Comparison of ENCODE assay signal across 18 cellular contexts in the genomic region with DNA sequence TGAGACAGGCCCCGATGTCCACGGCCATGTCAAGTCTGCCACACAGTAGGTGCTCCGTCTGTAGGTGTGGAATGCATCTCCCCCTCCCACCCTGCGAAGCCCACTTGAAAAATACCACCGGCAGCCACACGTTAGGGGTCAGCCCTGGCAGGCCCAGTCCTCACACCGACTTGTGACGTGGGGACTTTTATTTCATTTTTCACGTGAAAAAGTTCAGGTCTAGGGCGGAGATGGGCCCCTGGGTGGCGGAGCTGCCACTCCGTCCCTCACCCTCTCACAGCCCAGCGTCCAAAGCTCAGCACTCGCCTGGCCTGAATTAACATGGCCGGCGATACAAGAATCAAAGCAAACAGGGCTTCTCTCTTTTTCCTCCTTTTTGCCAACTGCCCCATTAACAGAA. TPM values are rescaled to one million over a fixed set of nuclear protein-coding genes. Genes with fewer than 3 reads are reported as not detected.
"Had no signal": no experiment of that assay in that cellular context is flagged by ENCODE, and none has a peak within 500 bp of the region (broad histone marks: within the 10 kb centered on the region; RNA-seq: fewer than 3 reads in every experiment).

No MANE protein-coding gene starts in this region.

- H3K9me3 Mint-ChIP-seq: activated CD8-positive, alpha-beta T cell treated with anti-CD3 and anti-CD28 coated beads for 36 hours; activated naive CD4-positive, alpha-beta T cell treated with anti-CD3 and anti-CD28 coated beads, Interleukin-2, amount 50 U/mL, for 72 hours; activated T-cell treated with anti-CD3 and anti-CD28 coated beads, Interleukin-2, amount 50 U/mL, for 72 hours; natural killer cell treated with Interleukin-12 subunit alpha and Interleukin-12 subunit beta and Interleukin-15 and Interleukin-18, amount 100 ng/mL, for 72 hours had no signal

- H3K4me3 ChIP-seq: body of pancreas, esophagus squamous epithelium, smooth muscle cell, stomach had no signal

- H3K9me3 ChIP-seq: body of pancreas, esophagus squamous epithelium, stomach had no signal

- H3K27ac Mint-ChIP-seq: activated CD8-positive, alpha-beta T cell treated with anti-CD3 and anti-CD28 coated beads for 36 hours; activated T-cell treated with anti-CD3 and anti-CD28 coated beads, Interleukin-2, amount 50 U/mL, for 72 hours; natural killer cell treated with Interleukin-12 subunit alpha and Interleukin-12 subunit beta and Interleukin-15 and Interleukin-18, amount 100 ng/mL, for 72 hours had no signal

- H3K36me3 Mint-ChIP-seq: activated naive CD4-positive, alpha-beta T cell treated with anti-CD3 and anti-CD28 coated beads, Interleukin-2, amount 50 U/mL, for 72 hours; natural killer cell treated with Interleukin-12 subunit alpha and Interleukin-12 subunit beta and Interleukin-15 and Interleukin-18, amount 100 ng/mL, for 72 hours had no signal

- H3K4me3 Mint-ChIP-seq: activated CD8-positive, alpha-beta T cell treated with anti-CD3 and anti-CD28 coated beads for 36 hours; natural killer cell treated with Interleukin-12 subunit alpha and Interleukin-12 subunit beta and Interleukin-15 and Interleukin-18, amount 100 ng/mL, for 72 hours; T-helper 17 cell had no signal

- H3K36me3 ChIP-seq: esophagus squamous epithelium, stomach had no signal

- ATAC-seq: activated CD8-positive, alpha-beta T cell treated with anti-CD3 and anti-CD28 coated beads for 36 hours; activated naive CD4-positive, alpha-beta T cell treated with anti-CD3 and anti-CD28 coated beads, Interleukin-2, amount 50 U/mL, for 72 hours; activated T-cell treated with anti-CD3 and anti-CD28 coated beads, Interleukin-2, amount 50 U/mL, for 72 hours; body of pancreas; natural killer cell treated with Interleukin-12 subunit alpha and Interleukin-12 subunit beta and Interleukin-15 and Interleukin-18, amount 100 ng/mL, for 72 hours; T-helper 17 cell had no signal

- H3K27me3 ChIP-seq: body of pancreas, esophagus squamous epithelium, stomach had no signal

- H3K27ac ChIP-seq: body of pancreas, esophagus squamous epithelium, stomach had no signal

- DNase-seq: activated CD4-positive, alpha-beta T cell treated with anti-CD3 and anti-CD28 coated beads for 4 hours; activated CD8-positive, alpha-beta T cell treated with anti-CD3 and anti-CD28 coated beads for 36 hours; activated gamma-delta T cell; activated T-cell treated with anti-CD3 and anti-CD28 coated beads, Interleukin-2, amount 50 U/mL, for 72 hours; body of pancreas; central memory CD4-positive, alpha-beta T cell; cortex of kidney; effector CD8-positive, alpha-beta T cell; esophagus squamous epithelium; nucleus accumbens; stomach; T-helper 17 cell had no signal

- H3K27me3 Mint-ChIP-seq: activated CD8-positive, alpha-beta T cell treated with anti-CD3 and anti-CD28 coated beads for 36 hours; natural killer cell treated with Interleukin-12 subunit alpha and Interleukin-12 subunit beta and Interleukin-15 and Interleukin-18, amount 100 ng/mL, for 72 hours; T-helper 17 cell had no signal

RNA-seq across cellular contexts. Expression of gene TUBB1, which starts 3.8 kb away (rescaled TPM):
- total RNA-seq: activated CD8-positive, alpha-beta T cell treated with anti-CD3 and anti-CD28 coated beads for 36 hours; activated T-cell treated with anti-CD3 and anti-CD28 coated beads, Interleukin-2, amount 50 U/mL, for 72 hours; body of pancreas; endothelial cell of umbilical vein; fibroblast of villous mesenchyme; glomerular endothelial cell; natural killer cell treated with Interleukin-12 subunit alpha and Interleukin-12 subunit beta and Interleukin-15 and Interleukin-18, amount 100 ng/mL, for 72 hours had no signal
- polyA plus RNA-seq: smooth muscle cell had no signal
